1 cellular context compared by ENCODE assay signal in genomic region chr7:101428093-101428866, GRCh38.
TF ChIP-seq lines count a peak whose summit lies in the region.

No MANE protein-coding gene starts in this region.

TF ChIP-seq in K562, 482 proteins besides CTCF, POLR2A, EP300 and RAD21 (continued from another document):
- TF ChIP-seq ZFP91 (CRISPR knock-in tag; IDR thresholded peaks at IDR 0.05): no peak
- peak; percentile 60 for TF ChIP-seq ZNF121 (CRISPR knock-in tag; conservative IDR thresholded peaks at IDR 0.05)
- no peak for TF ChIP-seq CHD1 (IDR thresholded peaks at IDR 0.05; ENCODE audit: low read length)
